Comparison of ENCODE assay signal across 1 cellular context in the genomic region with DNA sequence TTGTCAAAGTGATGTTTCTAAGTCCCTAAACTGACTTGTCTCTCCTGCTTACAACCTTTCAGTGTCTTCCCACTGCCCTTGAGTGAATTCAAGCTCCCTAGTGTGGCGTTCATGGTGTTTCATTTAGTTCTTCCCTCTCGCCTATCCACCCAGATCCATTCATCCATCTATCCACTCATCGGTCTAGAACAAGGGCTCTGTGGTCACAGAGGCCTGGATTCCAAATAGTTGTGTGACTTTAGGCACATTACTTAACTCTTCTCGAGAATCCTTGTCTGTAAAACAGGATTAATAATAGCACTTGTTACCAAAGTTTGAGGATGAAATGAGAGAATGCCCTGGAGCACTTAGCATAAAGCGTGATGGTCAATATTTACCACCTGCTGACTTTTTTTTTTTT.
TF ChIP-seq lines count a peak whose summit lies in the region.

No MANE protein-coding gene starts in this region.

TF ChIP-seq in WTC11, 78 proteins besides CTCF, POLR2A, EP300 and RAD21 (continued from another document):
- TF ChIP-seq, protein P1, sequence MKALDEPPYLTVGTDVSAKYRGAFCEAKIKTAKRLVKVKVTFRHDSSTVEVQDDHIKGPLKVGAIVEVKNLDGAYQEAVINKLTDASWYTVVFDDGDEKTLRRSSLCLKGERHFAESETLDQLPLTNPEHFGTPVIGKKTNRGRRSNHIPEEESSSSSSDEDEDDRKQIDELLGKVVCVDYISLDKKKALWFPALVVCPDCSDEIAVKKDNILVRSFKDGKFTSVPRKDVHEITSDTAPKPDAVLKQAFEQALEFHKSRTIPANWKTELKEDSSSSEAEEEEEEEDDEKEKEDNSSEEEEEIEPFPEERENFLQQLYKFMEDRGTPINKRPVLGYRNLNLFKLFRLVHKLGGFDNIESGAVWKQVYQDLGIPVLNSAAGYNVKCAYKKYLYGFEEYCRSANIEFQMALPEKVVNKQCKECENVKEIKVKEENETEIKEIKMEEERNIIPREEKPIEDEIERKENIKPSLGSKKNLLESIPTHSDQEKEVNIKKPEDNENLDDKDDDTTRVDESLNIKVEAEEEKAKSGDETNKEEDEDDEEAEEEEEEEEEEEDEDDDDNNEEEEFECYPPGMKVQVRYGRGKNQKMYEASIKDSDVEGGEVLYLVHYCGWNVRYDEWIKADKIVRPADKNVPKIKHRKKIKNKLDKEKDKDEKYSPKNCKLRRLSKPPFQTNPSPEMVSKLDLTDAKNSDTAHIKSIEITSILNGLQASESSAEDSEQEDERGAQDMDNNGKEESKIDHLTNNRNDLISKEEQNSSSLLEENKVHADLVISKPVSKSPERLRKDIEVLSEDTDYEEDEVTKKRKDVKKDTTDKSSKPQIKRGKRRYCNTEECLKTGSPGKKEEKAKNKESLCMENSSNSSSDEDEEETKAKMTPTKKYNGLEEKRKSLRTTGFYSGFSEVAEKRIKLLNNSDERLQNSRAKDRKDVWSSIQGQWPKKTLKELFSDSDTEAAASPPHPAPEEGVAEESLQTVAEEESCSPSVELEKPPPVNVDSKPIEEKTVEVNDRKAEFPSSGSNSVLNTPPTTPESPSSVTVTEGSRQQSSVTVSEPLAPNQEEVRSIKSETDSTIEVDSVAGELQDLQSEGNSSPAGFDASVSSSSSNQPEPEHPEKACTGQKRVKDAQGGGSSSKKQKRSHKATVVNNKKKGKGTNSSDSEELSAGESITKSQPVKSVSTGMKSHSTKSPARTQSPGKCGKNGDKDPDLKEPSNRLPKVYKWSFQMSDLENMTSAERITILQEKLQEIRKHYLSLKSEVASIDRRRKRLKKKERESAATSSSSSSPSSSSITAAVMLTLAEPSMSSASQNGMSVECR (CRISPR knock-in tag; IDR thresholded peaks at IDR 0.05; ENCODE audit: borderline replicate concordance), result no peak
- TF ChIP-seq NR1H2 (CRISPR knock-in tag; IDR thresholded peaks at IDR 0.05) (no peak), ZNF121 (CRISPR knock-in tag; IDR thresholded peaks at IDR 0.05) (no peak), ZNF396 (CRISPR knock-in tag; IDR thresholded peaks at IDR 0.05; ENCODE audit: borderline replicate concordance) (no peak), HMGA2 (CRISPR knock-in tag; IDR thresholded peaks at IDR 0.05) (no peak)
- TF ChIP-seq, protein P2, sequence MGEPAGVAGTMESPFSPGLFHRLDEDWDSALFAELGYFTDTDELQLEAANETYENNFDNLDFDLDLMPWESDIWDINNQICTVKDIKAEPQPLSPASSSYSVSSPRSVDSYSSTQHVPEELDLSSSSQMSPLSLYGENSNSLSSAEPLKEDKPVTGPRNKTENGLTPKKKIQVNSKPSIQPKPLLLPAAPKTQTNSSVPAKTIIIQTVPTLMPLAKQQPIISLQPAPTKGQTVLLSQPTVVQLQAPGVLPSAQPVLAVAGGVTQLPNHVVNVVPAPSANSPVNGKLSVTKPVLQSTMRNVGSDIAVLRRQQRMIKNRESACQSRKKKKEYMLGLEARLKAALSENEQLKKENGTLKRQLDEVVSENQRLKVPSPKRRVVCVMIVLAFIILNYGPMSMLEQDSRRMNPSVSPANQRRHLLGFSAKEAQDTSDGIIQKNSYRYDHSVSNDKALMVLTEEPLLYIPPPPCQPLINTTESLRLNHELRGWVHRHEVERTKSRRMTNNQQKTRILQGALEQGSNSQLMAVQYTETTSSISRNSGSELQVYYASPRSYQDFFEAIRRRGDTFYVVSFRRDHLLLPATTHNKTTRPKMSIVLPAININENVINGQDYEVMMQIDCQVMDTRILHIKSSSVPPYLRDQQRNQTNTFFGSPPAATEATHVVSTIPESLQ (CRISPR knock-in tag; IDR thresholded peaks at IDR 0.05), result no peak
